In genomic region chr6:108914235-108915022, GRCh38 we compare ENCODE assay signal across 1 cellular context.
TF ChIP-seq lines count a peak whose summit lies in the region.

No MANE protein-coding gene starts in this region.

TF ChIP-seq in K562, 482 proteins besides CTCF, POLR2A, EP300 and RAD21 (continued from another document):
- TF ChIP-seq ZNF518B (CRISPR knock-in tag; IDR thresholded peaks at IDR 0.05), result no peak
- no peak for TF ChIP-seq CHD7 (IDR thresholded peaks at IDR 0.05; ENCODE audit: low read depth, low read length)
- TF ChIP-seq ZNF79 (CRISPR knock-in tag; IDR thresholded peaks at IDR 0.05; ENCODE audit: low read depth), result no peak
- peak; percentile 37; the same call in 1 of the 2 replicates for TF ChIP-seq ZBTB7A (IDR thresholded peaks at IDR 0.05; ENCODE audit: borderline replicate concordance, control insufficient read depth, low read depth, low read length)
- TF ChIP-seq ZNF586 (CRISPR knock-in tag; conservative IDR thresholded peaks at IDR 0.05), result no peak
- no peak for TF ChIP-seq ELK1 (CRISPR knock-in tag; IDR thresholded peaks at IDR 0.05)
- TF ChIP-seq KLF1 (tag; IDR thresholded peaks at IDR 0.05), result no peak
- peak in 1 of 2 experiments; percentile 64; a peak in 1 of 4 replicates for TF ChIP-seq MAZ (CRISPR knock-in tag; conservative IDR thresholded peaks at IDR 0.05 in 1 of 2, IDR thresholded peaks at IDR 0.05 in 1 of 2)
- no peak for TF ChIP-seq NR4A1 (CRISPR knock-in tag; IDR thresholded peaks at IDR 0.05)
- TF ChIP-seq NR4A1 (tag; IDR thresholded peaks at IDR 0.05), result no peak
- 0 out of 3 replicates have a peak, but pooled peaks of 1 of the 2 experiments have one; percentile 42 for TF ChIP-seq CBX3 (IDR thresholded peaks at IDR 0.05; ENCODE audit: borderline replicate concordance in 1 of 2, low read length in 2 of 2)
- TF ChIP-seq CC2D1A (IDR thresholded peaks at IDR 0.05), result peak; percentile 39; the same call in 1 of the 2 replicates
- no peak for TF ChIP-seq ZBTB33 (CRISPR knock-in tag; IDR thresholded peaks at IDR 0.05)
- no peak for TF ChIP-seq ID3 (CRISPR knock-in tag; IDR thresholded peaks at IDR 0.05)
- no peak for TF ChIP-seq ID3 (tag; IDR thresholded peaks at IDR 0.05)
- no peak for TF ChIP-seq KDM1A (IDR thresholded peaks at IDR 0.05)
- no peak for TF ChIP-seq THAP12 (CRISPR knock-in tag; IDR thresholded peaks at IDR 0.05)
- no peak for TF ChIP-seq ZNF449 (CRISPR knock-in tag; IDR thresholded peaks at IDR 0.05)
- peak; percentile 77 for TF ChIP-seq XRCC5 (IDR thresholded peaks at IDR 0.05; ENCODE audit: low read depth, low read length)
- no peak for TF ChIP-seq PKNOX1 (IDR thresholded peaks at IDR 0.05)
- TF ChIP-seq SMARCC2 (IDR thresholded peaks at IDR 0.05; ENCODE audit: low read depth), result no peak
- no peak for TF ChIP-seq IFI16 (CRISPR knock-in tag; IDR thresholded peaks at IDR 0.05)
